In the genomic region with DNA sequence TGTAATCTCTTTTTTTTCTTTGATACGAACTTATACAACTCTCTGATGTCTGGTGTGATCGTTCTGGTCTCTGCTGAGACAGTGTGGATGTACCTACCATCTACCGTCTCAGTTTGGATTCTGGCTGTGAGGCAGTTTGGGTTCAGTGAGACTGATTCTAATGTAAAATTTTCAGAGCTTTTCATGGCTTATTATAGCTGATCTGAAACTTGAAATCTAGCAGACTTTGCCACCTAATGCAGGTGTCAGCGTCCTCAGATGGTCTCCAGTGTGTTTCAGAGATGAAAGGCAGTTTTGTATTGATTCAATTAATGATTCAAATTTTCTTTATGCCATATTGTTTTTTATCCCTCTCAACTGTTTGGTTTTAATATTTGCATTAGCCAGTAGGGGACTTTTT, we compare ENCODE assay signal across 17 cellular contexts.
"Had no signal": no experiment of that assay in that cellular context is flagged by ENCODE, and none has a peak within 500 bp of the region (broad histone marks: within the 10 kb centered on the region; RNA-seq: fewer than 3 reads in every experiment).

No MANE protein-coding gene starts in this region.

- H3K9me3 Mint-ChIP-seq: IgD-negative memory B cell had no signal

- FAIRE-seq: HTR-8/SVneo, K562 had no signal

- H3K4me2 ChIP-seq: SK-N-SH had no signal

- H3K4me3 ChIP-seq: K562 had no signal

- H3K27me3 Mint-ChIP-seq: IgD-negative memory B cell had no signal

- H3K9me2 ChIP-seq: SK-N-SH had no signal

- H3K9me3 ChIP-seq: SK-N-SH had no signal

- DNase-seq: NCI-H1092, NCI-H1105 treated with DMSO at 0.1 percent for 48 hours, NCI-H1417 treated with DMSO at 0.1 percent for 48 hours, NCI-H146, NCI-H1694 treated with DMSO at 0.1 percent for 48 hours, NCI-H2107, NCI-H2227 treated with DMSO at 0.1 percent for 48 hours, NCI-H524, NCI-H748 treated with DMSO at 0.1 percent for 48 hours, PC-3, SK-N-SH, SW 1271 had no signal

- H3K9ac ChIP-seq: SK-N-SH had no signal

- H3K27ac ChIP-seq: HL-60, RWPE1 had no signal
